Comparison of ENCODE assay signal across 8 cellular contexts in genomic region chr2:18987592-18988073, GRCh38.
A peak's percentile ranks its signal among the peaks of the same experiment; 100 is the strongest.
DNase-seq lines count a peak whose midpoint lies in the region; ATAC-seq and TF ChIP-seq lines count a peak whose summit lies in the region.

No MANE protein-coding gene starts in this region.

- no peaks in the 10 kb centered on the region for H3K27me3 Mint-ChIP-seq in activated T-cell treated with anti-CD3 and anti-CD28 coated beads, Interleukin-2, amount 50 U/mL, for 72 hours (ENCODE audit: low read depth)

- H3K4me3 ChIP-seq in astrocyte of the spinal cord (ENCODE audit: low read depth, low read length) (no peak overlapping the region), left lung (no peak overlapping the region)

- H3K36me3 Mint-ChIP-seq in activated T-cell treated with anti-CD3 and anti-CD28 coated beads, Interleukin-2, amount 50 U/mL, for 72 hours (ENCODE audit: insufficient read depth in 2 of 2): no peaks in the 10 kb centered on the region

- no peaks in the 10 kb centered on the region for H3K4me1 Mint-ChIP-seq in activated T-cell treated with anti-CD3 and anti-CD28 coated beads, Interleukin-2, amount 50 U/mL, for 72 hours (ENCODE audit: low read depth)

- peak; percentile 85 for DNase-seq in A172 (ENCODE audit: low spot score)
- peak; percentile 93 for DNase-seq in M059J (ENCODE audit: low read depth)
- peak; percentile 98 for DNase-seq in astrocyte of the spinal cord (ENCODE audit: low read depth, low spot score)
- DNase-seq in left lung: peak in 1 of 2 donors; percentile 71
- no peak for DNase-seq in AML-193 (lab: John Stamatoyannopoulos, UW)
- DNase-seq in activated T-cell treated with anti-CD3 and anti-CD28 coated beads, Interleukin-2, amount 50 U/mL, for 72 hours: no peak

- ATAC-seq in left lung (peak; percentile 48), HG03469 (IDR thresholded peaks at IDR 0.05; ENCODE audit: unreplicated experiment) (no peak), HG02938 (IDR thresholded peaks at IDR 0.05; ENCODE audit: unreplicated experiment) (no peak)
- ATAC-seq in activated T-cell treated with anti-CD3 and anti-CD28 coated beads, Interleukin-2, amount 50 U/mL, for 72 hours (replicated peaks in 1 of 2): no peak

- H3K9me3 Mint-ChIP-seq in activated T-cell treated with anti-CD3 and anti-CD28 coated beads, Interleukin-2, amount 50 U/mL, for 72 hours: no peaks in the 10 kb centered on the region

- peak overlapping the region in 1 of 2 donors; percentile 22 for H3K27ac ChIP-seq in left lung

- H3K27ac Mint-ChIP-seq in activated T-cell treated with anti-CD3 and anti-CD28 coated beads, Interleukin-2, amount 50 U/mL, for 72 hours: no peak overlapping the region

- in situ Hi-C loops in astrocyte of the spinal cord (cut with HindIII; ENCODE audit: low sequenced_read_pairs): no loop called here

- TF ChIP-seq CTCF in astrocyte of the spinal cord (IDR thresholded peaks at IDR 0.05; ENCODE audit: low read depth, low read length) (peak; percentile 8), left lung (IDR thresholded peaks at IDR 0.05) (no peak)

- intact Hi-C loops in left lung (cut with DNase I): loop anchor here in 1 of 2 donors (10.0 kb wide), 1 partner anchor 377 kb away; no protein-coding TSS in a partner anchor

- H3K4me3 Mint-ChIP-seq in activated T-cell treated with anti-CD3 and anti-CD28 coated beads, Interleukin-2, amount 50 U/mL, for 72 hours: no peak overlapping the region

- no peaks in the 10 kb centered on the region for H3K27me3 ChIP-seq in left lung

- no peaks in the 10 kb centered on the region for H3K36me3 ChIP-seq in left lung

- H3K4me1 ChIP-seq in left lung: peaks cover 4 to 8% of the 10 kb centered on the region in 2 donors

- no peaks in the 10 kb centered on the region for H3K9me3 ChIP-seq in left lung

Comparison
In these comparisons a context has a peak if more than half of its experiments do, and no peak if none do; other contexts are left out.
1. DNase-seq: peak in A172 (single experiment), M059J (single experiment) and astrocyte of the spinal cord (single experiment); none in AML-193 (0 of 2) and activated T-cell treated with anti-CD3 and anti-CD28 coated beads, Interleukin-2, amount 50 U/mL, for 72 hours (0 of 2).